12 cellular contexts compared by ENCODE assay signal in genomic region chr19:54179262-54179587, GRCh38. TPM values are rescaled to one million over a fixed set of nuclear protein-coding genes. Genes with fewer than 3 reads are reported as not detected.
DNase-seq lines count a peak whose midpoint lies in the region; ATAC-seq and TF ChIP-seq lines count a peak whose summit lies in the region.
"Had no signal": no experiment of that assay in that cellular context is flagged by ENCODE, and none has a peak within 500 bp of the region (broad histone marks: within the 10 kb centered on the region; RNA-seq: fewer than 3 reads in every experiment).

No MANE protein-coding gene starts in this region.

- peaks cover 72% of the 10 kb centered on the region for H3K36me3 Mint-ChIP-seq in Calu3 (ENCODE audit: insufficient read depth, unreplicated experiment)
- no peaks in the 10 kb centered on the region for H3K36me3 Mint-ChIP-seq in osteocyte (ENCODE audit: unreplicated experiment)

- H3K4me3 ChIP-seq in iPS-18a (ENCODE audit: low read length), result no peak overlapping the region
- H3K4me3 ChIP-seq: GM23248 had no signal

- H3K9me3 ChIP-seq in iPS-18a (ENCODE audit: control insufficient read depth, low read depth, low read length), result no peaks in the 10 kb centered on the region

- BruUV-seq in Calu3 (replicated peaks; lab: Mats Ljungman, UMichigan), result TSS peak; percentile 11

- peak overlapping the region; percentile 10 for H3K27ac ChIP-seq in iPS-18a (ENCODE audit: low read length)
- H3K27ac ChIP-seq: C4-2B, GM23248 had no signal

- no peaks in the 10 kb centered on the region for H3K27me3 ChIP-seq in iPS-18a (ENCODE audit: control insufficient read depth, insufficient read depth, low read length)

- H3K27ac Mint-ChIP-seq in Calu3 (ENCODE audit: unreplicated experiment) (no peak overlapping the region), osteocyte (ENCODE audit: unreplicated experiment) (peak overlapping the region; percentile 23)

- DNase-seq in Calu3 (no peak), NCI-H2227 treated with DMSO at 0.1 percent for 48 hours (lab: John Stamatoyannopoulos, UW) (peak; percentile 69), osteocyte (ENCODE audit: extremely low spot score, unreplicated experiment) (no peak), cortex of kidney (lab: John Stamatoyannopoulos, UW) (no peak), kidney tubule cell (ENCODE audit: low spot score) (no peak), omental fat pad (ENCODE audit: low spot score) (no peak)
- DNase-seq: KG1, NCI-H1092, NCI-H446 treated with DMSO at 0.1 percent for 48 hours had no signal

- H3K9ac ChIP-seq in iPS-18a (ENCODE audit: low read length), result peak overlapping the region; percentile 21
- H3K9ac ChIP-seq: GM23248 had no signal

- CTCF ChIA-PET in Calu3 (lab: Charles Lee), result no interaction called here

- H3K4me1 ChIP-seq in iPS-18a (ENCODE audit: control insufficient read depth, low read depth, low read length), result peaks cover 3% of the 10 kb centered on the region

- H3K4me3 Mint-ChIP-seq in Calu3 (ENCODE audit: low read depth, unreplicated experiment) (no peak overlapping the region), osteocyte (ENCODE audit: unreplicated experiment) (no peak overlapping the region)

- ATAC-seq in omental fat pad (ENCODE audit: low FRiP score), result no peak

- no peaks in the 10 kb centered on the region for H3K9me3 Mint-ChIP-seq in Calu3 (ENCODE audit: low read depth, unreplicated experiment)
- no peaks in the 10 kb centered on the region for H3K9me3 Mint-ChIP-seq in osteocyte (ENCODE audit: unreplicated experiment)

- no peak for TF ChIP-seq CTCF in Calu3 (IDR thresholded peaks at IDR 0.05; ENCODE audit: unreplicated experiment)
- no peak for TF ChIP-seq CTCF in osteocyte (IDR thresholded peaks at IDR 0.05)
- TF ChIP-seq CTCF in omental fat pad (IDR thresholded peaks at IDR 0.05), result no peak

- no peaks in the 10 kb centered on the region for H3K4me1 Mint-ChIP-seq in Calu3 (ENCODE audit: low read depth, unreplicated experiment)
- H3K4me1 Mint-ChIP-seq in osteocyte (ENCODE audit: unreplicated experiment), result peaks cover 4% of the 10 kb centered on the region

- intact Hi-C loops in Calu3 (cut with micrococcal nuclease; ENCODE audit: unreplicated experiment), result no loop called here

- H3K27me3 Mint-ChIP-seq in Calu3 (ENCODE audit: unreplicated experiment) (no peaks in the 10 kb centered on the region), osteocyte (ENCODE audit: unreplicated experiment) (no peaks in the 10 kb centered on the region)

- peaks cover 10% of the 10 kb centered on the region for H3K36me3 ChIP-seq in iPS-18a (ENCODE audit: control insufficient read depth, low read depth, low read length)

RNA-seq across cellular contexts. Expression of gene TMC4, which starts 6.3 kb away (rescaled TPM):
- total RNA-seq in Calu3 (2022), result 157 and 166 TPM in 2 replicates
- 2.0 and 2.7 TPM in 2 replicates for total RNA-seq in osteocyte
- total RNA-seq in omental fat pad, result 1 to 10 TPM in 3 of 4 donors, not detected in 1; 1.2 to 4.1 (median 1.6) TPM
- total RNA-seq: GM23248 had no signal

RNA-seq across cellular contexts. Expression of gene MBOAT7, which starts 10.2 kb away (rescaled TPM):
- total RNA-seq in Calu3 (2022) (287 and 323 TPM in 2 replicates), osteocyte (81.8 and 85.2 TPM in 2 replicates), omental fat pad (10 to 100 TPM; 21.0 to 72.4 (median 32.7) TPM)

RNA-seq across cellular contexts. Expression of gene TSEN34, which starts 11.9 kb away (rescaled TPM):
- 52.2 and 53.0 TPM in 2 replicates for total RNA-seq in Calu3 (2022)
- 51.1 and 53.7 TPM in 2 replicates for total RNA-seq in osteocyte
- 10 to 100 TPM; 36.1 to 49.3 (median 40.3) TPM for total RNA-seq in omental fat pad

RNA-seq across cellular contexts. Expression of gene LENG1, which starts 19.7 kb away (rescaled TPM):
- total RNA-seq in Calu3 (2022), result 9.9 and 10.7 TPM in 2 replicates
- total RNA-seq in osteocyte, result 5.6 and 7.1 TPM in 2 replicates
- total RNA-seq in omental fat pad, result 10 to 100 TPM in 1 of 4 donors, 1 to 10 TPM in 3; 5.3 to 12.3 (median 7.4) TPM

RNA-seq across cellular contexts. Expression of gene RPS9, which starts 21.4 kb away (rescaled TPM):
- total RNA-seq in Calu3 (2022) (825 and 841 TPM in 2 replicates), osteocyte (1,011 TPM in 2 replicates), omental fat pad (1,000 to 10,000 TPM; 1,567 to 2,105 (median 1,838) TPM)

Comparison
In these comparisons a context has a peak if more than half of its experiments do, and no peak if none do; other contexts are left out.
1. RNA of gene TMC4, which starts 6.3 kb away (total RNA-seq): 157 to 166 TPM in Calu3; 2.0 to 2.7 TPM in osteocyte and 1.2 to 4.1 TPM in omental fat pad; every median in the first group is over 10 times any median in the second.